ENCODE assay signal across 8 cellular contexts in the genomic region with DNA sequence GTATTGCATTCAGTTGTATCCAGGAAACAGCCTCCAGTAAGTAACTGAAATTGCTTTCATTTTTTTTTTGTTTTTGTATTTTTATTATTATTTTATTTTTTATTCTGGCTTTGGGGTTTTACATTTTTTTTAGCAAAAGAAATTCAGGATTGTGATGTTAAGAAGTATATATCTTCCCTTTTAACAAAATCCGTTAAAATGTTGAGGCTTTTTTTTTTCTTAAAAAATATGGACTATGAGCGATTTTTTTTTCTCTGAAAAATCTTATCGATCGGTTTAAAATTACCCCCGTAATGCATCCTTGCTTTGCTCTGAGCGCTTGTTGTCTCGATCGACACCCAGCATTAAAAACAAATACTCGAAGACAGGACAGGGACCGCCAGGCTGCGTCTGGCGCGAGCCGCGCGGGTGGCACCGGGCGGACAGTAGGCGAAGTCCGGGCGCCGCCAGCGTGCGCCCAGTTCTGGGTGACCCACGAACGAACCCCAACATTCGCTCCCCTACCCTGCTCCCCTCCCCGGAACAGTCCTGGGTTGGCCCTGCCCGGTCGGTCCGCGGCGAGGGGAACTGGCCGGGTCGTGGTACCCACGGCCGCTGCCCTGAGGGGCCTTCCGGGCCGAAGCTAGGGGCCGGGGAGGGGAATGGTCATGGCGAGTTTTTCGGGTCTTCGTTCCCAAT. TPM values are rescaled to one million over a fixed set of nuclear protein-coding genes. Genes with fewer than 3 reads are reported as not detected.
DNase-seq lines count a peak whose midpoint lies in the region; ATAC-seq, FAIRE-seq and TF ChIP-seq lines count a peak whose summit lies in the region.

No MANE protein-coding gene starts in this region.

- no peak for TF ChIP-seq POLR2A in H1 (IDR thresholded peaks at IDR 0.05; ENCODE audit: control extremely low read depth in 1 of 2, low read depth in 2 of 2, low read length in 2 of 2)

- CTCF ChIA-PET in H1 (lab: Charles Lee; ENCODE audit: partially characterized antibody) = interaction anchor here (0.8 to 2.7 kb wide), 14 partner anchors 9 to 141 kb away, joined by 3 to 13 read pairs (median 4); no protein-coding TSS in a partner anchor

- peaks cover 31% of the 10 kb centered on the region for H3K23me2 ChIP-seq in H1 (ENCODE audit: low read depth, low read length)

- no peak overlapping the region for H2BK12ac ChIP-seq in H1 (ENCODE audit: low read depth, low read length)

- H4K91ac ChIP-seq in H1 (replicated peaks; ENCODE audit: insufficient read length, low read length) = peak overlapping the region; percentile 40

- H2BK15ac ChIP-seq in H1 (ENCODE audit: low read length) = no peak overlapping the region

- H2AFZ ChIP-seq in H1 (ENCODE audit: low read length) = no peak overlapping the region
- H2AFZ ChIP-seq in neuron (ENCODE audit: low read depth, low read length) = no peak overlapping the region

- H3K23ac ChIP-seq in H1 (ENCODE audit: insufficient read length) = no peak overlapping the region

- H2BK120ac ChIP-seq in H1 (replicated peaks; ENCODE audit: low read depth, low read length) = peak overlapping the region; percentile 33

- FAIRE-seq in H1 (lab: Jason Lieb, UNC) = no peak

- H3K27me3 ChIP-seq in H1 (replicated peaks in 1 of 4; ENCODE audit: control insufficient read depth in 3 of 4, extremely low read depth in 1 of 4, insufficient read depth in 3 of 4, low read length in 3 of 4) (peaks cover 43 to 62% (median 55%) of the 10 kb centered on the region in 4 experiments; a peak in 6 of 7 replicates), neuron (ENCODE audit: insufficient read depth, low read length) (no peaks in the 10 kb centered on the region)

- H3K27ac ChIP-seq in H1 (ENCODE audit: low read depth, low read length) = no peak overlapping the region

- H4K20me1 ChIP-seq in H1 (replicated peaks in 1 of 2; ENCODE audit: control insufficient read depth in 1 of 2, insufficient read depth in 2 of 2, low read length in 2 of 2) = peaks cover 7 to 12% of the 10 kb centered on the region in 2 experiments

- no peak overlapping the region for H2AK5ac ChIP-seq in H1 (ENCODE audit: low read depth, low read length)

- H3K4me3 ChIP-seq in H1 (ENCODE audit: extremely low read depth in 1 of 4, insufficient read depth in 2 of 4, low read depth in 3 of 4, low read length in 4 of 4) = peak overlapping the region; percentile 37 to 65 (median 47)
- peak overlapping the region; percentile 62 for H3K4me3 ChIP-seq in neuron (ENCODE audit: low read length)

- no peak overlapping the region for H3K4ac ChIP-seq in H1 (replicated peaks; ENCODE audit: insufficient read length, low read depth, low read length)

- TF ChIP-seq RAD21 in H1 (IDR thresholded peaks at IDR 0.05 in 1 of 2, conservative IDR thresholded peaks at IDR 0.05 in 1 of 2; ENCODE audit: low read depth in 2 of 2, low read length in 2 of 2) = no peak

- no peak overlapping the region for H4K5ac ChIP-seq in H1 (ENCODE audit: insufficient read length, low read depth, low read length)

- ATAC-seq in GM18498 (IDR thresholded peaks at IDR 0.05; ENCODE audit: unreplicated experiment) = no peak

- no peak for TF ChIP-seq CTCF in H1 (IDR thresholded peaks at IDR 0.05; ENCODE audit: control extremely low read depth in 1 of 3, insufficient read depth in 1 of 3, low read depth in 1 of 3, low read length in 3 of 3)

- H3K4me1 ChIP-seq in H1 (replicated peaks in 1 of 4; ENCODE audit: control insufficient read depth in 3 of 4, insufficient read depth in 4 of 4, low read length in 3 of 4) (peaks cover 6 to 34% (median 25%) of the 10 kb centered on the region in 4 experiments), neuron (ENCODE audit: insufficient read depth, low read length) (peaks cover 47% of the 10 kb centered on the region)

- H3K79me1 ChIP-seq in H1 (ENCODE audit: low read depth, low read length) = no peaks in the 10 kb centered on the region

- no peaks in the 10 kb centered on the region for H3K79me2 ChIP-seq in H1 (ENCODE audit: control insufficient read depth in 1 of 2, insufficient read depth in 2 of 2, low read length in 2 of 2)

- peak overlapping the region; percentile 76 to 92 for H3K4me2 ChIP-seq in H1 (ENCODE audit: insufficient read depth in 1 of 2, low read depth in 2 of 2, low read length in 2 of 2)

- H4K8ac ChIP-seq in H1 (ENCODE audit: extremely low read depth, insufficient read depth, low read length) = peak overlapping the region; percentile 82; the same call in 1 of the 2 replicates

- peak; percentile 34 for DNase-seq in COLO668 (lab: John Stamatoyannopoulos, UW; ENCODE audit: unreplicated experiment)
- DNase-seq in NCI-H146 (lab: John Stamatoyannopoulos, UW) = peak; percentile 69
- no peak for DNase-seq in H1 (ENCODE audit: low read depth in 1 of 2, low spot score in 2 of 2)
- no peak for DNase-seq in effector CD4-positive, alpha-beta T cell
- DNase-seq in NOMO-1 (lab: John Stamatoyannopoulos, UW; ENCODE audit: unreplicated experiment in 2 of 2) = no peak
- DNase-seq in HCEC 1CT = no peak

- H3K18ac ChIP-seq in H1 (ENCODE audit: extremely low read depth, low read length) = peak overlapping the region; percentile 87

- H3K9me3 ChIP-seq in H1 (ENCODE audit: insufficient read depth in 2 of 2, low read depth in 1 of 2, low read length in 1 of 2) (no peaks in the 10 kb centered on the region), neuron (ENCODE audit: low read length) (no peaks in the 10 kb centered on the region)

- H3K14ac ChIP-seq in H1 (ENCODE audit: insufficient read length) = no peak overlapping the region

- no peak overlapping the region for H2BK20ac ChIP-seq in H1 (ENCODE audit: low read length)

- POLR2A ChIA-PET in H1 (lab: Charles Lee; ENCODE audit: partially characterized antibody) = interaction anchor here (0.7 to 2.7 kb wide), 9 partner anchors 8 to 141 kb away, joined by 3 to 21 read pairs (median 7); partner anchors contain the start of gene ACTG1

- H3K56ac ChIP-seq in H1 (replicated peaks; ENCODE audit: insufficient read length, low read depth, low read length) = peak overlapping the region; percentile 46

- TF ChIP-seq EP300 in H1 (IDR thresholded peaks at IDR 0.05; ENCODE audit: borderline replicate concordance in 1 of 2, low read depth in 2 of 2, low read length in 2 of 2) = no peak

- 1% methylated on average over 41 of the region's 43 CpGs; no CpG with 5 or more reads in 1 of the 2 experiments for WGBS in H1 (ENCODE audit: extremely low coverage in 1 of 2, insufficient coverage in 1 of 2, insufficient read length in 1 of 2, insufficient replicate concordance in 2 of 2, low coverage in 1 of 2, low lambda C conversion rate in 2 of 2, missing lambda C conversion rate in 1 of 2), 2 experiments

- H3K36me3 ChIP-seq in H1 (ENCODE audit: control insufficient read depth in 2 of 4, insufficient read depth in 4 of 4, low read length in 3 of 4) (no peaks in the 10 kb centered on the region; a peak in 1 of 8 replicates), neuron (ENCODE audit: insufficient read depth, low read length) (peaks cover 4% of the 10 kb centered on the region)

- H2BK5ac ChIP-seq in H1 (ENCODE audit: low read depth, low read length) = no peak overlapping the region

- H3K9ac ChIP-seq in H1 (replicated peaks in 1 of 4; ENCODE audit: extremely low read depth in 1 of 4, low read depth in 3 of 4, low read length in 3 of 4) = peak overlapping the region in 2 of 4 experiments; percentile 29 to 42; a peak in 3 of 7 replicates

TF ChIP-seq in H1, 55 proteins besides CTCF, POLR2A, EP300 and RAD21:
- TF ChIP-seq BRCA1 (IDR thresholded peaks at IDR 0.05; ENCODE audit: low read depth, low read length) (no peak), RNF2 (IDR thresholded peaks at IDR 0.05; ENCODE audit: borderline replicate concordance, low read depth, low read length, missing control alignments, poor library complexity, severe bottlenecking) (peak; percentile 78)
TF ChIP-seq in H1: peak in this region for 1.

RNA-seq across cellular contexts. Expression of gene BAHCC1, which starts 0.5 kb away (rescaled TPM):
- total RNA-seq in H1 (2021; fragmentation: NEBNext Ultra II Directional; extraction: Animal tissue kit (Norgen Biotek cat#: 25700)) = 0.58 and 0.71 TPM in 2 replicates
- polyA plus RNA-seq in H1 (2011; rRNA removed) = 0.26 and 0.61 TPM in 2 replicates
- 0.47 TPM for polyA plus RNA-seq in H1 (2011; cell fraction: cytosol; rRNA removed)
- polyA plus RNA-seq in H1 (2011; cell fraction: nucleus; rRNA removed) = 2.9 TPM
- polyA plus RNA-seq in H1 (2012, experiment 1 of 2) = 0.44 to 0.98 TPM (median 0.89 TPM) in 4 replicates
- polyA plus RNA-seq in H1 (2012, experiment 2 of 2) = 0.58 TPM
- 0.45 TPM for polyA plus RNA-seq in H1 (2013, experiment 1 of 2)
- polyA plus RNA-seq in H1 (2013, experiment 2 of 2) = 0.50 TPM
- 0.88 and 0.95 TPM in 2 replicates for polyA minus RNA-seq in H1 (2011; rRNA and poly(A)+ RNA removed)
- 3.2 TPM for polyA minus RNA-seq in H1 (2011; cell fraction: cytosol; rRNA and poly(A)+ RNA removed)
- 1.3 TPM for polyA minus RNA-seq in H1 (2011; cell fraction: nucleus; rRNA and poly(A)+ RNA removed)

Comparison
In these comparisons a context has a peak if more than half of its experiments do, and no peak if none do; other contexts are left out.
1. DNase-seq: peak in COLO668 (single experiment) and NCI-H146 (single experiment); none in H1 (0 of 2), effector CD4-positive, alpha-beta T cell (single experiment), NOMO-1 (0 of 2) and HCEC 1CT (single experiment).